Comparison of ENCODE assay signal across 8 cellular contexts in genomic region chr17:68019675-68020450, GRCh38. TPM values are rescaled to one million over a fixed set of nuclear protein-coding genes. Genes with fewer than 3 reads are reported as not detected.
DNase-seq lines count a peak whose midpoint lies in the region; ATAC-seq and TF ChIP-seq lines count a peak whose summit lies in the region.

No MANE protein-coding gene starts in this region.

- H3K27ac ChIP-seq in ovary (peak overlapping the region; percentile 71 to 84), thyroid gland (peak overlapping the region; percentile 77 to 89 (median 85))

- no peak for TF ChIP-seq EP300 in ovary (IDR thresholded peaks at IDR 0.05)

- H3K4me3 ChIP-seq in ovary (peak overlapping the region; percentile 63), thyroid gland (replicated peaks in 1 of 3) (peak overlapping the region; percentile 27 to 41 (median 32))

- H3K27me3 ChIP-seq in ovary (no peaks in the 10 kb centered on the region), thyroid gland (no peaks in the 10 kb centered on the region)

- TF ChIP-seq POLR2A in ovary (IDR thresholded peaks at IDR 0.05) (peak; percentile 14), thyroid gland (IDR thresholded peaks at IDR 0.05) (peak in 1 of 2 donors; percentile 78)

- intact Hi-C loops in Right ventricle myocardium inferior (cut with DNase I) = loop anchor here (1.0 kb wide), 1 partner anchor 27 kb away; no protein-coding TSS in a partner anchor
- intact Hi-C loops in ovary (cut with DNase I) = no loop called here
- intact Hi-C loops in thyroid gland (cut with DNase I) = loop anchor here (10.0 kb wide), 1 partner anchor 55 kb away; no protein-coding TSS in a partner anchor

- H3K4me1 Mint-ChIP-seq in activated naive CD8-positive, alpha-beta T cell treated with anti-CD3 and anti-CD28 coated beads, Interleukin-2, amount 10 ng/mL, durations not matched to agents 7 days and 5 days = peaks cover 9% of the 10 kb centered on the region

- H3K27me3 Mint-ChIP-seq in activated naive CD8-positive, alpha-beta T cell treated with anti-CD3 and anti-CD28 coated beads, Interleukin-2, amount 10 ng/mL, durations not matched to agents 7 days and 5 days = peaks cover 8% of the 10 kb centered on the region

- POLR2A ChIA-PET in activated naive CD8-positive, alpha-beta T cell treated with anti-CD3 and anti-CD28 coated beads, Interleukin-2, amount 10 ng/mL, durations not matched to agents 7 days and 5 days (lab: Charles Lee) = interaction anchor here (0.6 to 1.8 kb wide), 8 partner anchors 16 to 1903 kb away, joined by 3 to 17 read pairs (median 4); partner anchors contain the start of genes C17orf58 and KPNA2

- peaks cover 2% of the 10 kb centered on the region for H3K36me3 Mint-ChIP-seq in activated naive CD8-positive, alpha-beta T cell treated with anti-CD3 and anti-CD28 coated beads, Interleukin-2, amount 10 ng/mL, durations not matched to agents 7 days and 5 days

- ATAC-seq in HG02678 (IDR thresholded peaks at IDR 0.05; ENCODE audit: unreplicated experiment) (peak; percentile 93), Right ventricle myocardium inferior (peak; percentile 98)
- ATAC-seq in activated naive CD8-positive, alpha-beta T cell treated with anti-CD3 and anti-CD28 coated beads, Interleukin-2, amount 10 ng/mL, durations not matched to agents 7 days and 5 days (ENCODE audit: low read depth) = peak; percentile 91

- H3K36me3 ChIP-seq in ovary = no peaks in the 10 kb centered on the region
- H3K36me3 ChIP-seq in thyroid gland = no peaks in the 10 kb centered on the region

- H3K4me3 Mint-ChIP-seq in activated naive CD8-positive, alpha-beta T cell treated with anti-CD3 and anti-CD28 coated beads, Interleukin-2, amount 10 ng/mL, durations not matched to agents 7 days and 5 days = peak overlapping the region; percentile 87

- TF ChIP-seq CTCF in GM12873 (IDR thresholded peaks at IDR 0.05; ENCODE audit: insufficient read depth, low read depth, low read length, missing control alignments) = peak; percentile 61
- TF ChIP-seq CTCF in ovary (IDR thresholded peaks at IDR 0.05) = peak in 2 of 3 donors; percentile 68 to 83
- peak in 5 of 6 experiments; percentile 5 to 52 (median 42) for TF ChIP-seq CTCF in thyroid gland (IDR thresholded peaks at IDR 0.05)

- DNase-seq in NCI-H1105 (lab: John Stamatoyannopoulos, UW) = peak; percentile 90
- peak; percentile 77 for DNase-seq in SKM-1 (lab: John Stamatoyannopoulos, UW; ENCODE audit: unreplicated experiment)
- DNase-seq in activated naive CD8-positive, alpha-beta T cell treated with anti-CD3 and anti-CD28 coated beads, Interleukin-2, amount 10 ng/mL, durations not matched to agents 7 days and 5 days = peak; percentile 98
- peak; percentile 95 for DNase-seq in Right ventricle myocardium inferior (ENCODE audit: missing footprints)
- peak; percentile 95 to 98 (median 97) for DNase-seq in ovary
- peak; percentile 95 to 97 for DNase-seq in thyroid gland

- H3K27ac Mint-ChIP-seq in activated naive CD8-positive, alpha-beta T cell treated with anti-CD3 and anti-CD28 coated beads, Interleukin-2, amount 10 ng/mL, durations not matched to agents 7 days and 5 days = peak overlapping the region; percentile 86

- no peaks in the 10 kb centered on the region for H3K9me3 ChIP-seq in ovary
- H3K9me3 ChIP-seq in thyroid gland = no peaks in the 10 kb centered on the region

- no peaks in the 10 kb centered on the region for H3K9me3 Mint-ChIP-seq in activated naive CD8-positive, alpha-beta T cell treated with anti-CD3 and anti-CD28 coated beads, Interleukin-2, amount 10 ng/mL, durations not matched to agents 7 days and 5 days

- 1% methylated on average over 52 to 54 of the region's 54 CpGs for WGBS in ovary, 3 donors
- 1% methylated on average over 35 to 50 of the region's 54 CpGs for WGBS in thyroid gland, 2 donors

- H3K4me1 ChIP-seq in ovary (ENCODE audit: insufficient read depth) (no peaks in the 10 kb centered on the region), thyroid gland (peaks cover 4% of the 10 kb centered on the region in 2 donors)

RNA-seq across cellular contexts. Expression of gene KPNA2, which starts 15.7 kb away (rescaled TPM):
- 100 to 1,000 TPM; 138 to 148 TPM for total RNA-seq in activated naive CD8-positive, alpha-beta T cell treated with anti-CD3 and anti-CD28 coated beads, Interleukin-2, amount 10 ng/mL, durations not matched to agents 7 days and 5 days
- total RNA-seq in Right ventricle myocardium inferior (20.8 TPM), ovary (10 to 100 TPM in 6 of 7 donors, 1 to 10 TPM in 1; 4.3 to 18.0 (median 12.1) TPM), thyroid gland (10 to 100 TPM; 13.3 to 25.8 (median 17.5) TPM)
- 10 to 100 TPM in 1 of 2 donors, 1 to 10 TPM in 1; 6.0 to 24.3 TPM for polyA plus RNA-seq in ovary

RNA-seq across cellular contexts. Expression of gene C17orf58, which starts 23.6 kb away (rescaled TPM):
- total RNA-seq in activated naive CD8-positive, alpha-beta T cell treated with anti-CD3 and anti-CD28 coated beads, Interleukin-2, amount 10 ng/mL, durations not matched to agents 7 days and 5 days = 1 to 10 TPM; 3.8 to 4.4 TPM
- 8.3 TPM for total RNA-seq in Right ventricle myocardium inferior
- 10 to 100 TPM in 1 of 7 donors, 1 to 10 TPM in 6; 4.2 to 12.2 (median 6.5) TPM for total RNA-seq in ovary
- polyA plus RNA-seq in ovary = 10 to 100 TPM in 1 of 2 donors, 1 to 10 TPM in 1; 6.7 to 16.2 TPM
- 10 to 100 TPM in 2 of 4 donors, 1 to 10 TPM in 2; 6.7 to 14.4 (median 10.6) TPM for total RNA-seq in thyroid gland

Comparison
In these comparisons a context has a peak if more than half of its experiments do, and no peak if none do; other contexts are left out.
1. Peak in every context shown above with its lines: DNase-seq, ATAC-seq, H3K4me3 ChIP-seq and H3K27ac ChIP-seq.
2. intact Hi-C loops: an anchor here in Right ventricle myocardium inferior (1.0 kb wide) and thyroid gland (10.0 kb wide); none called in ovary.